Comparison of ENCODE assay signal across 14 cellular contexts in the genomic region with DNA sequence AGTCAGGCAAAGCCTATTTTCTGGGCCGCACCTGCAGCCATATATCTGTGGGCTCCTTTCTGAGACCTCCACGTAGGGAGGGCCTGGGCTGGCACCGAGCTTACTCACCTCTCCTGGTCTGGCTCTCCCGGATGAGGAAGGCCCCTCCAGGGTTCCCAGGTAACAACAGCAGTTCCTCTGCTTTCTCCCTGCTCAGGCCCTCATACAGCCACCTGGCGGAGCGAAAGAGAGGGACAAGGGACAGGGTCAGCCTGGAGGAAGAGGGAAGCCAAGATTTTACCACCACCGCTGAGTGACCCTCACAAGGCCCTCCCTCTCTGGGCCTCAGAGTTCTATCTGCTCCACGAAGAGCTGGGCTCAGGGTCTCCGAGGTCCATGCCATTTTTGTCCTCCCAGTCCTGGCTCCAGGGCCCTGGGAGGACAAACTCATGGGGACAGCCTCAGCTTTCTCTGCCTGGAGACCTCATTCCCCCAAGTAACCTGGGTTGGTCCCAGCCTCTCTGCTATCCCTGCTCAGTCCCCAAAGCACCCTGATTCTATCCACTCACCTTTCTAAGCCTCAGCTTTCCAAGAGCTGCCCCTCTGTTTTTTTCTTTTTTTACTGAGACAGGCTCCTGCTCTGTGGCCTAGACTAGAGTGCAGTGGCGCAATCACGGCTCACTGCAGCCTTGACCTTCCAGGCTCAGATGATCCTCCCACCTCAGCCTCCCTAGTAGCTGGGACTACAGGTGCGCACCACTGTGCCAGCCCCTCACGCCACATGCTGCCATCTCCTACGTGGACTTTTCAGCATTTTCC. TPM values are rescaled to one million over a fixed set of nuclear protein-coding genes. Genes with fewer than 3 reads are reported as not detected.
DNase-seq lines count a peak whose midpoint lies in the region; ATAC-seq lines count a peak whose summit lies in the region.
"Had no signal": no experiment of that assay in that cellular context is flagged by ENCODE, and none has a peak within 500 bp of the region (broad histone marks: within the 10 kb centered on the region; RNA-seq: fewer than 3 reads in every experiment).

No MANE protein-coding gene starts in this region.

- no peak for ATAC-seq in stimulated activated naive CD8-positive, alpha-beta T cell treated with anti-CD3 and anti-CD28 coated beads, Interleukin-15, amount 100 ng/mL, for 72 hours
- no peak for ATAC-seq in GM18870 (IDR thresholded peaks at IDR 0.05; ENCODE audit: unreplicated experiment)
- ATAC-seq: body of pancreas had no signal

- no peaks in the 10 kb centered on the region for H3K9me3 Mint-ChIP-seq in activated naive CD4-positive, alpha-beta T cell treated with anti-CD3 and anti-CD28 coated beads, Interleukin-2, amount 50 U/mL, for 24 hours
- H3K9me3 Mint-ChIP-seq in activated CD4-positive, alpha-beta memory T cell treated with anti-CD3 and anti-CD28 coated beads for 36 hours: no peaks in the 10 kb centered on the region
- H3K9me3 Mint-ChIP-seq in stimulated activated naive CD8-positive, alpha-beta T cell treated with anti-CD3 and anti-CD28 coated beads, Interleukin-15, amount 100 ng/mL, for 72 hours: no peaks in the 10 kb centered on the region

- H3K36me3 Mint-ChIP-seq in activated naive CD4-positive, alpha-beta T cell treated with anti-CD3 and anti-CD28 coated beads, Interleukin-2, amount 50 U/mL, for 24 hours: peaks cover 12% of the 10 kb centered on the region
- H3K36me3 Mint-ChIP-seq in activated CD4-positive, alpha-beta memory T cell treated with anti-CD3 and anti-CD28 coated beads for 36 hours: peaks cover 44% of the 10 kb centered on the region

- CTCF ChIA-PET in activated CD4-positive, alpha-beta memory T cell treated with anti-CD3 and anti-CD28 coated beads for 36 hours (lab: Charles Lee): interaction anchor here (0.6 to 1.0 kb wide), 2 partner anchors 27 to 262 kb away, joined by 3 read pairs; a partner anchor contains a TSS

- no peaks in the 10 kb centered on the region for H3K27me3 Mint-ChIP-seq in activated naive CD4-positive, alpha-beta T cell treated with anti-CD3 and anti-CD28 coated beads, Interleukin-2, amount 50 U/mL, for 24 hours
- no peaks in the 10 kb centered on the region for H3K27me3 Mint-ChIP-seq in activated CD4-positive, alpha-beta memory T cell treated with anti-CD3 and anti-CD28 coated beads for 36 hours
- no peaks in the 10 kb centered on the region for H3K27me3 Mint-ChIP-seq in stimulated activated naive CD8-positive, alpha-beta T cell treated with anti-CD3 and anti-CD28 coated beads, Interleukin-15, amount 100 ng/mL, for 72 hours

- intact Hi-C loops in activated CD4-positive, alpha-beta memory T cell treated with anti-CD3 and anti-CD28 coated beads for 36 hours (cut with micrococcal nuclease): no loop called here

- POLR2A ChIA-PET in activated CD4-positive, alpha-beta memory T cell treated with anti-CD3 and anti-CD28 coated beads for 36 hours (lab: Charles Lee): interaction anchor here (1.5 kb wide), 1 partner anchor 14 kb away, joined by 5 read pairs; a partner anchor contains a TSS

- no peak overlapping the region for H3K4me3 Mint-ChIP-seq in activated naive CD4-positive, alpha-beta T cell treated with anti-CD3 and anti-CD28 coated beads, Interleukin-2, amount 50 U/mL, for 24 hours
- no peak overlapping the region for H3K4me3 Mint-ChIP-seq in activated CD4-positive, alpha-beta memory T cell treated with anti-CD3 and anti-CD28 coated beads for 36 hours
- H3K4me3 Mint-ChIP-seq in stimulated activated naive CD8-positive, alpha-beta T cell treated with anti-CD3 and anti-CD28 coated beads, Interleukin-15, amount 100 ng/mL, for 72 hours: no peak overlapping the region

- DNase-seq in activated naive CD4-positive, alpha-beta T cell treated with anti-CD3 and anti-CD28 coated beads, Interleukin-2, amount 50 U/mL, for 16 hours: no peak
- DNase-seq in activated CD4-positive, alpha-beta memory T cell treated with anti-CD3 and anti-CD28 coated beads for 36 hours: no peak
- peak; percentile 42 for DNase-seq in iPS DF 19.7 (ENCODE audit: low read depth, low spot score)
- no peak for DNase-seq in stimulated activated naive CD8-positive, alpha-beta T cell treated with anti-CD3 and anti-CD28 coated beads, Interleukin-15, amount 100 ng/mL, for 72 hours
- no peak for DNase-seq in NCI-H1930 (lab: John Stamatoyannopoulos, UW)
- no peak for DNase-seq in T-helper 9 cell
- DNase-seq: DMS 273 treated with DMSO at 0.1 percent for 48 hours; NCI-H2171; nucleus accumbens; stimulated activated CD4-positive, alpha-beta T cell treated with anti-CD3 and anti-CD28 coated beads, Interleukin-4, amount 100 ng/mL, for 24 hours had no signal

- peak overlapping the region; percentile 77 for H3K27ac Mint-ChIP-seq in activated naive CD4-positive, alpha-beta T cell treated with anti-CD3 and anti-CD28 coated beads, Interleukin-2, amount 50 U/mL, for 24 hours
- H3K27ac Mint-ChIP-seq in activated CD4-positive, alpha-beta memory T cell treated with anti-CD3 and anti-CD28 coated beads for 36 hours: peak overlapping the region; percentile 52
- H3K27ac Mint-ChIP-seq in stimulated activated naive CD8-positive, alpha-beta T cell treated with anti-CD3 and anti-CD28 coated beads, Interleukin-15, amount 100 ng/mL, for 72 hours: peak overlapping the region; percentile 92 to 93

- peaks cover 40% of the 10 kb centered on the region for H3K4me1 Mint-ChIP-seq in activated naive CD4-positive, alpha-beta T cell treated with anti-CD3 and anti-CD28 coated beads, Interleukin-2, amount 50 U/mL, for 24 hours
- H3K4me1 Mint-ChIP-seq in activated CD4-positive, alpha-beta memory T cell treated with anti-CD3 and anti-CD28 coated beads for 36 hours (ENCODE audit: low read depth): peaks cover 33% of the 10 kb centered on the region
- peaks cover 47% of the 10 kb centered on the region for H3K4me1 Mint-ChIP-seq in stimulated activated naive CD8-positive, alpha-beta T cell treated with anti-CD3 and anti-CD28 coated beads, Interleukin-15, amount 100 ng/mL, for 72 hours

RNA-seq across cellular contexts. Expression of a gene that starts 13.3 kb away (rescaled TPM):
- total RNA-seq in activated CD4-positive, alpha-beta memory T cell treated with anti-CD3 and anti-CD28 coated beads for 36 hours: 10 to 100 TPM; 47.1 to 47.7 TPM
- total RNA-seq: H4 had no signal

RNA-seq across cellular contexts. Expression of a gene that starts 27.1 kb away (rescaled TPM):
- total RNA-seq in activated CD4-positive, alpha-beta memory T cell treated with anti-CD3 and anti-CD28 coated beads for 36 hours: 100 to 1,000 TPM; 113 to 114 TPM

RNA-seq across cellular contexts. Expression of a gene that starts 59.3 kb away (rescaled TPM):
- 10 to 100 TPM; 39.7 to 43.0 TPM for total RNA-seq in activated CD4-positive, alpha-beta memory T cell treated with anti-CD3 and anti-CD28 coated beads for 36 hours
